ENCODE assay signal across 1 cellular context in the genomic region with DNA sequence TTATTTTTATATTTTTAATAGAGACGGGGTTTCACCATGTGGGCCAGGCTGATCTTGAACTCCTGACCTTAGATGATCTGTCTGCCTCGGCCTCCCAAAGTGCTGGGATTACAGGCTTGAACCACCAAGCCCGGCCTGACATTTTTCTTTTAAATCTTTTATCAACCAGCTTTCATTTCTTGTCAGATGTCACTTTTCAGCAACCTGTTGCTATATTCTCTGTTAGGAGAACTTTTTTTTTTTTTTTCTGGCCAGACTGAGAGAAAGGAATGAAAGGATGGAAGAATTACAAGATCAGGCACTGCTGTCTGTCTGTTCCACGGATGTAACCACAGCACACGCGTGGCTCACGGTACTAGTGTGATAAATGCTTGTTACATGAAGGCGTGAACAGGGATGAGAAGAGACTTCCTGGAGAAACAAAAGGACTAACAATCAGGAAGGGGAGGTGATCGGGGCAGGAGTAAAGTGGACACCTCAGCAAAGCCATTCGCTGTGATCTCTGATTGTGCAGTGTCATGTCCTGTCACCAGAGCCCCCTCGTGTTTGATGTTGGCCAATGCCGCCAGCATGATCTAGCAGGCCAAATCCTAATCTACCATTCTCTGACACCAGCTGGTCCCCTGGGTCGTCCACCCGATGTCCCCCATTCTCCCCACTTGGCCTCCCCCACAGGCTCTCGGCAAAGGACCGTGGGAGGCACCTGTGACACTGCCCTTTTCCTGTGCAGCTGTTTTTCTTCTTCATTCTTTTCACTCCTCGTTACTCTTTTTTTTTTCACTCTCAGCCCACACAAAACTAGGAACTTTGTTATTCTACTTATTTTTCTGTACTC.
TF ChIP-seq lines count a peak whose summit lies in the region.

No MANE protein-coding gene starts in this region.

TF ChIP-seq in HepG2, 621 proteins besides CTCF, POLR2A, EP300 and RAD21 (continued from another document and continues in another):
- TF ChIP-seq YEATS2 (CRISPR knock-in tag; IDR thresholded peaks at IDR 0.05; ENCODE audit: borderline replicate concordance) (0 out of 2 replicates have a peak, but pooled peaks have one; percentile 18), ZNF547 (CRISPR knock-in tag; IDR thresholded peaks at IDR 0.05) (no peak), SALL1 (CRISPR knock-in tag; IDR thresholded peaks at IDR 0.05) (peak; percentile 79), PHF5A (CRISPR knock-in tag; IDR thresholded peaks at IDR 0.05; ENCODE audit: low read depth, unreplicated experiment) (no peak), ZNF761 (CRISPR knock-in tag; conservative IDR thresholded peaks at IDR 0.05) (0 out of 2 replicates have a peak, but pooled peaks have one; percentile 39), MAFK (conservative IDR thresholded peaks at IDR 0.05 in 1 of 2, IDR thresholded peaks at IDR 0.05 in 1 of 2; ENCODE audit: low read length in 2 of 2) (peak; percentile 80 to 91), ASH2L (IDR thresholded peaks at IDR 0.05; ENCODE audit: insufficient read length, low read depth, low read length) (no peak), ZNF589 (CRISPR knock-in tag; conservative IDR thresholded peaks at IDR 0.05) (no peak), IKZF4 (CRISPR knock-in tag; IDR thresholded peaks at IDR 0.05; ENCODE audit: borderline replicate concordance, low read depth, not compliant biosample characterization) (no peak), JDP2 (CRISPR knock-in tag; IDR thresholded peaks at IDR 0.05; ENCODE audit: borderline replicate concordance) (no peak), ZNF572 (CRISPR knock-in tag; IDR thresholded peaks at IDR 0.05) (no peak), JUND (CRISPR knock-in tag; IDR thresholded peaks at IDR 0.05) (no peak), KLF15 (CRISPR knock-in tag; IDR thresholded peaks at IDR 0.05; ENCODE audit: borderline replicate concordance) (no peak), ETV6 (CRISPR knock-in tag; conservative IDR thresholded peaks at IDR 0.05) (no peak), ZNF501 (CRISPR knock-in tag; IDR thresholded peaks at IDR 0.05) (peak; percentile 22; the same call in 1 of the 2 replicates), ZBTB7A (CRISPR knock-in tag; IDR thresholded peaks at IDR 0.05) (0 out of 2 replicates have a peak, but pooled peaks have one; percentile 62), SRSF1 (optimal IDR thresholded peaks at IDR 0.05; ENCODE audit: low read depth, low read length) (no peak), ETV5 (CRISPR knock-in tag; IDR thresholded peaks at IDR 0.05; ENCODE audit: borderline replicate concordance) (peak; percentile 71), ZNF724P (CRISPR knock-in tag; IDR thresholded peaks at IDR 0.05; ENCODE audit: borderline replicate concordance) (no peak), ZNF782 (CRISPR knock-in tag; IDR thresholded peaks at IDR 0.05; ENCODE audit: borderline replicate concordance) (no peak), ONECUT2 (CRISPR knock-in tag; IDR thresholded peaks at IDR 0.05) (no peak), HMGA1 (CRISPR knock-in tag; conservative IDR thresholded peaks at IDR 0.05) (no peak), ELF1 (CRISPR knock-in tag; IDR thresholded peaks at IDR 0.05) (0 out of 2 replicates have a peak, but pooled peaks have one; percentile 9), GATA4 (IDR thresholded peaks at IDR 0.05; ENCODE audit: borderline replicate concordance, low read depth) (peak; percentile 63; the same call in 1 of the 2 replicates), ESRRA (CRISPR knock-in tag; IDR thresholded peaks at IDR 0.05; ENCODE audit: low read depth) (no peak), KDM5B (CRISPR knock-in tag; IDR thresholded peaks at IDR 0.05; ENCODE audit: borderline replicate concordance) (peak; percentile 40; the same call in 1 of the 2 replicates), KDM1A (CRISPR knock-in tag; IDR thresholded peaks at IDR 0.05) (no peak), ZNF44 (CRISPR knock-in tag; IDR thresholded peaks at IDR 0.05) (no peak), FOSL2 (CRISPR knock-in tag; IDR thresholded peaks at IDR 0.05) (peak; percentile 63), NAIF1 (CRISPR knock-in tag; IDR thresholded peaks at IDR 0.05; ENCODE audit: borderline replicate concordance) (no peak), ARHGAP35 (CRISPR knock-in tag; IDR thresholded peaks at IDR 0.05; ENCODE audit: borderline replicate concordance) (0 out of 2 replicates have a peak, but pooled peaks have one; percentile 29), TSC22D2 (CRISPR knock-in tag; IDR thresholded peaks at IDR 0.05; ENCODE audit: borderline replicate concordance) (no peak), ZNF883 (CRISPR knock-in tag; IDR thresholded peaks at IDR 0.05; ENCODE audit: not compliant biosample characterization) (no peak), NFE2L2 (IDR thresholded peaks at IDR 0.05; ENCODE audit: low read length) (peak; percentile 95), NFYB (CRISPR knock-in tag; IDR thresholded peaks at IDR 0.05) (peak; percentile 29; the same call in 1 of the 2 replicates), MTA1 (CRISPR knock-in tag; IDR thresholded peaks at IDR 0.05; ENCODE audit: borderline replicate concordance) (0 out of 2 replicates have a peak, but pooled peaks have one; percentile 46), MAFG (CRISPR knock-in tag; IDR thresholded peaks at IDR 0.05) (peak; percentile 96), FOXO1 (CRISPR knock-in tag; IDR thresholded peaks at IDR 0.05) (peak; percentile 36; the same call in 1 of the 2 replicates), ZNF598 (CRISPR knock-in tag; IDR thresholded peaks at IDR 0.05; ENCODE audit: borderline replicate concordance) (no peak), PTBP1 (IDR thresholded peaks at IDR 0.05; ENCODE audit: low read depth, low read length, poor library complexity, severe bottlenecking) (no peak), ARNTL (CRISPR knock-in tag; IDR thresholded peaks at IDR 0.05) (peak; percentile 46; the same call in 1 of the 2 replicates), ERF (CRISPR knock-in tag; IDR thresholded peaks at IDR 0.05) (peak; percentile 60; the same call in 1 of the 2 replicates), ZNF354B (CRISPR knock-in tag; IDR thresholded peaks at IDR 0.05) (0 out of 2 replicates have a peak, but pooled peaks have one; percentile 26), SOX6 (IDR thresholded peaks at IDR 0.05) (no peak), SOX6 (CRISPR knock-in tag; IDR thresholded peaks at IDR 0.05) (peak; percentile 59), TOE1 (CRISPR knock-in tag; IDR thresholded peaks at IDR 0.05) (no peak)
- TF ChIP-seq, protein P1, sequence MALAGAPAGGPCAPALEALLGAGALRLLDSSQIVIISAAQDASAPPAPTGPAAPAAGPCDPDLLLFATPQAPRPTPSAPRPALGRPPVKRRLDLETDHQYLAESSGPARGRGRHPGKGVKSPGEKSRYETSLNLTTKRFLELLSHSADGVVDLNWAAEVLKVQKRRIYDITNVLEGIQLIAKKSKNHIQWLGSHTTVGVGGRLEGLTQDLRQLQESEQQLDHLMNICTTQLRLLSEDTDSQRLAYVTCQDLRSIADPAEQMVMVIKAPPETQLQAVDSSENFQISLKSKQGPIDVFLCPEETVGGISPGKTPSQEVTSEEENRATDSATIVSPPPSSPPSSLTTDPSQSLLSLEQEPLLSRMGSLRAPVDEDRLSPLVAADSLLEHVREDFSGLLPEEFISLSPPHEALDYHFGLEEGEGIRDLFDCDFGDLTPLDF (CRISPR knock-in tag; IDR thresholded peaks at IDR 0.05): no peak
- TF ChIP-seq, protein P2, sequence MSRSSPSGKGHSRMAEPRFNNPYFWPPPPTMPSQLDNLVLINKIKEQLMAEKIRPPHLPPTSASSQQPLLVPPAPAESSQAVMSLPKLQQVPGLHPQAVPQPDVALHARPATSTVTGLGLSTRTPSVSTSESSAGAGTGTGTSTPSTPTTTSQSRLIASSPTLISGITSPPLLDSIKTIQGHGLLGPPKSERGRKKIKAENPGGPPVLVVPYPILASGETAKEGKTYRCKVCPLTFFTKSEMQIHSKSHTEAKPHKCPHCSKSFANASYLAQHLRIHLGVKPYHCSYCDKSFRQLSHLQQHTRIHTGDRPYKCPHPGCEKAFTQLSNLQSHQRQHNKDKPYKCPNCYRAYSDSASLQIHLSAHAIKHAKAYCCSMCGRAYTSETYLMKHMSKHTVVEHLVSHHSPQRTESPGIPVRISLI (CRISPR knock-in tag; IDR thresholded peaks at IDR 0.05; ENCODE audit: borderline replicate concordance): peak; percentile 66; the same call in 1 of the 2 replicates
- TF ChIP-seq, protein P3, sequence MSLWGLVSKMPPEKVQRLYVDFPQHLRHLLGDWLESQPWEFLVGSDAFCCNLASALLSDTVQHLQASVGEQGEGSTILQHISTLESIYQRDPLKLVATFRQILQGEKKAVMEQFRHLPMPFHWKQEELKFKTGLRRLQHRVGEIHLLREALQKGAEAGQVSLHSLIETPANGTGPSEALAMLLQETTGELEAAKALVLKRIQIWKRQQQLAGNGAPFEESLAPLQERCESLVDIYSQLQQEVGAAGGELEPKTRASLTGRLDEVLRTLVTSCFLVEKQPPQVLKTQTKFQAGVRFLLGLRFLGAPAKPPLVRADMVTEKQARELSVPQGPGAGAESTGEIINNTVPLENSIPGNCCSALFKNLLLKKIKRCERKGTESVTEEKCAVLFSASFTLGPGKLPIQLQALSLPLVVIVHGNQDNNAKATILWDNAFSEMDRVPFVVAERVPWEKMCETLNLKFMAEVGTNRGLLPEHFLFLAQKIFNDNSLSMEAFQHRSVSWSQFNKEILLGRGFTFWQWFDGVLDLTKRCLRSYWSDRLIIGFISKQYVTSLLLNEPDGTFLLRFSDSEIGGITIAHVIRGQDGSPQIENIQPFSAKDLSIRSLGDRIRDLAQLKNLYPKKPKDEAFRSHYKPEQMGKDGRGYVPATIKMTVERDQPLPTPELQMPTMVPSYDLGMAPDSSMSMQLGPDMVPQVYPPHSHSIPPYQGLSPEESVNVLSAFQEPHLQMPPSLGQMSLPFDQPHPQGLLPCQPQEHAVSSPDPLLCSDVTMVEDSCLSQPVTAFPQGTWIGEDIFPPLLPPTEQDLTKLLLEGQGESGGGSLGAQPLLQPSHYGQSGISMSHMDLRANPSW (CRISPR knock-in tag; IDR thresholded peaks at IDR 0.05; ENCODE audit: borderline replicate concordance): no peak
- TF ChIP-seq, protein P4, sequence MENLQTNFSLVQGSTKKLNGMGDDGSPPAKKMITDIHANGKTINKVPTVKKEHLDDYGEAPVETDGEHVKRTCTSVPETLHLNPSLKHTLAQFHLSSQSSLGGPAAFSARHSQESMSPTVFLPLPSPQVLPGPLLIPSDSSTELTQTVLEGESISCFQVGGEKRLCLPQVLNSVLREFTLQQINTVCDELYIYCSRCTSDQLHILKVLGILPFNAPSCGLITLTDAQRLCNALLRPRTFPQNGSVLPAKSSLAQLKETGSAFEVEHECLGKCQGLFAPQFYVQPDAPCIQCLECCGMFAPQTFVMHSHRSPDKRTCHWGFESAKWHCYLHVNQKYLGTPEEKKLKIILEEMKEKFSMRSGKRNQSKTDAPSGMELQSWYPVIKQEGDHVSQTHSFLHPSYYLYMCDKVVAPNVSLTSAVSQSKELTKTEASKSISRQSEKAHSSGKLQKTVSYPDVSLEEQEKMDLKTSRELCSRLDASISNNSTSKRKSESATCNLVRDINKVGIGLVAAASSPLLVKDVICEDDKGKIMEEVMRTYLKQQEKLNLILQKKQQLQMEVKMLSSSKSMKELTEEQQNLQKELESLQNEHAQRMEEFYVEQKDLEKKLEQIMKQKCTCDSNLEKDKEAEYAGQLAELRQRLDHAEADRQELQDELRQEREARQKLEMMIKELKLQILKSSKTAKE (CRISPR knock-in tag; IDR thresholded peaks at IDR 0.05; ENCODE audit: borderline replicate concordance): no peak
- TF ChIP-seq, protein P5, sequence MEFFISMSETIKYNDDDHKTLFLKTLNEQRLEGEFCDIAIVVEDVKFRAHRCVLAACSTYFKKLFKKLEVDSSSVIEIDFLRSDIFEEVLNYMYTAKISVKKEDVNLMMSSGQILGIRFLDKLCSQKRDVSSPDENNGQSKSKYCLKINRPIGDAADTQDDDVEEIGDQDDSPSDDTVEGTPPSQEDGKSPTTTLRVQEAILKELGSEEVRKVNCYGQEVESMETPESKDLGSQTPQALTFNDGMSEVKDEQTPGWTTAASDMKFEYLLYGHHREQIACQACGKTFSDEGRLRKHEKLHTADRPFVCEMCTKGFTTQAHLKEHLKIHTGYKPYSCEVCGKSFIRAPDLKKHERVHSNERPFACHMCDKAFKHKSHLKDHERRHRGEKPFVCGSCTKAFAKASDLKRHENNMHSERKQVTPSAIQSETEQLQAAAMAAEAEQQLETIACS (CRISPR knock-in tag; IDR thresholded peaks at IDR 0.05): no peak
- TF ChIP-seq, protein P6, sequence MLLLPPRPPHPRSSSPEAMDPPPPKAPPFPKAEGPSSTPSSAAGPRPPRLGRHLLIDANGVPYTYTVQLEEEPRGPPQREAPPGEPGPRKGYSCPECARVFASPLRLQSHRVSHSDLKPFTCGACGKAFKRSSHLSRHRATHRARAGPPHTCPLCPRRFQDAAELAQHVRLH (CRISPR knock-in tag; IDR thresholded peaks at IDR 0.05; ENCODE audit: borderline replicate concordance, low read depth): no peak
- TF ChIP-seq, protein P7, sequence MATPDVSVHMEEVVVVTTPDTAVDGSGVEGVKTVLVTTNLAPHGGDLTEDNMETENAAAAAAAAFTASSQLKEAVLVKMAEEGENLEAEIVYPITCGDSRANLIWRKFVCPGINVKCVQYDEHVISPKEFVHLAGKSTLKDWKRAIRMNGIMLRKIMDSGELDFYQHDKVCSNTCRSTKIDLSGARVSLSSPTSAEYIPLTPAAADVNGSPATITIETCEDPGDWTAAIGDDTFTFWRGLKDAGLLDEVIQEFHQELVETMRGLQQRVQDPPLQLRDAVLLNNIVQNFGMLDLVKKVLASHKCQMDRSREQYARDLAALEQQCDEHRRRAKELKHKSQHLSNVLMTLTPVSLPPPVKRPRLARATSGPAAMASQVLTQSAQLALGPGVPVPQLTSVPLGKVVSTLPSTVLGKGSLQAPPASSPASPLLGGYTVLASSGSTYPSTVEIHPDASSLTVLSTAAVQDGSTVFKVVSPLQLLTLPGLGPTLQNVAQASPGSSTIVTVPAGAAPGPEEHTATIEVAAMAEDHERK (CRISPR knock-in tag; IDR thresholded peaks at IDR 0.05; ENCODE audit: low read depth): no peak
